In genomic region chr19:47891622-47891922, GRCh38 we compare ENCODE assay signal across 1 cellular context.
TF ChIP-seq lines count a peak whose summit lies in the region.

No MANE protein-coding gene starts in this region.

TF ChIP-seq in HepG2, 621 proteins besides CTCF, POLR2A, EP300 and RAD21 (continued from another document):
- TF ChIP-seq FUBP1 (CRISPR knock-in tag; IDR thresholded peaks at IDR 0.05; ENCODE audit: borderline replicate concordance): no peak
- no peak for TF ChIP-seq MNT (IDR thresholded peaks at IDR 0.05)
